In genomic region chr5:173782671-173783101, GRCh38 we compare ENCODE assay signal across 9 cellular contexts.
DNase-seq lines count a peak whose midpoint lies in the region; ATAC-seq and TF ChIP-seq lines count a peak whose summit lies in the region.
"Had no signal": no experiment of that assay in that cellular context is flagged by ENCODE, and none has a peak within 500 bp of the region (broad histone marks: within the 10 kb centered on the region; RNA-seq: fewer than 3 reads in every experiment).

No MANE protein-coding gene starts in this region.

- ATAC-seq in effector memory CD8-positive, alpha-beta T cell (replicated peaks), result no peak
- ATAC-seq in GM18873 (IDR thresholded peaks at IDR 0.05; ENCODE audit: low FRiP score, unreplicated experiment), result no peak

- H3K4me1 ChIP-seq in CD8-positive, alpha-beta memory T cell (ENCODE audit: insufficient read depth, low read length), result peaks cover 12% of the 10 kb centered on the region
- peaks cover 0 to 20% (median 18%) of the 10 kb centered on the region in 4 donors for H3K4me1 ChIP-seq in sigmoid colon

- CTCF ChIA-PET in CD8-positive, alpha-beta memory T cell (lab: Charles Lee), result no interaction called here
- CTCF ChIA-PET in RWPE1 (lab: Yijun Ruan, JAX), result no interaction called here

- peaks cover 10 to 23% (median 23%) of the 10 kb centered on the region in 3 donors for H3K4me1 Mint-ChIP-seq in CD8-positive, alpha-beta memory T cell
- H3K4me1 Mint-ChIP-seq in effector memory CD8-positive, alpha-beta T cell (ENCODE audit: low read depth in 2 of 2), result peaks cover 8 to 9% of the 10 kb centered on the region in 2 donors

- no peaks in the 10 kb centered on the region for H3K9me3 ChIP-seq in CD8-positive, alpha-beta memory T cell (ENCODE audit: low read length)
- H3K9me3 ChIP-seq in sigmoid colon, result no peaks in the 10 kb centered on the region

- peak overlapping the region; percentile 52 for H3K27ac ChIP-seq in CD8-positive, alpha-beta memory T cell (ENCODE audit: low read depth, low read length)
- H3K27ac ChIP-seq in RWPE1 (peak overlapping the region; percentile 81), sigmoid colon (peak overlapping the region in 3 of 4 donors; percentile 59 to 60 (median 59))

- no peaks in the 10 kb centered on the region for H3K27me3 ChIP-seq in CD8-positive, alpha-beta memory T cell (ENCODE audit: insufficient read depth, low read length, poor library complexity, severe bottlenecking)
- no peaks in the 10 kb centered on the region for H3K27me3 ChIP-seq in sigmoid colon

- DNase-seq in CD8-positive, alpha-beta memory T cell, result no peak
- DNase-seq in RWPE1 (ENCODE audit: low spot score) (no peak), sigmoid colon (no peak), NCI-H446 treated with DMSO at 0.1 percent for 48 hours (lab: John Stamatoyannopoulos, UW) (no peak), NCI-H510A (lab: John Stamatoyannopoulos, UW) (no peak), COLO668 (lab: John Stamatoyannopoulos, UW; ENCODE audit: unreplicated experiment) (no peak)
- DNase-seq in effector memory CD8-positive, alpha-beta T cell, result no peak

- intact Hi-C loops in sigmoid colon (cut with DNase I), result no loop called here

- no peak for TF ChIP-seq EP300 in sigmoid colon (IDR thresholded peaks at IDR 0.05)

- H3K36me3 ChIP-seq in CD8-positive, alpha-beta memory T cell (ENCODE audit: insufficient read depth, low read length), result no peaks in the 10 kb centered on the region
- no peaks in the 10 kb centered on the region for H3K36me3 ChIP-seq in sigmoid colon

- H3K27me3 Mint-ChIP-seq in CD8-positive, alpha-beta memory T cell, result peaks cover 0 to 1% of the 10 kb centered on the region in 2 donors
- peaks cover 7 to 8% of the 10 kb centered on the region in 2 donors for H3K27me3 Mint-ChIP-seq in effector memory CD8-positive, alpha-beta T cell

- H3K4me3 Mint-ChIP-seq in CD8-positive, alpha-beta memory T cell, result no peak overlapping the region
- no peak overlapping the region for H3K4me3 Mint-ChIP-seq in effector memory CD8-positive, alpha-beta T cell
- H3K4me3 Mint-ChIP-seq: activated T-cell treated with anti-CD3 and anti-CD28 coated beads, Interleukin-2, amount 50 U/mL, for 4 hours had no signal

- no peaks in the 10 kb centered on the region for H3K36me3 Mint-ChIP-seq in CD8-positive, alpha-beta memory T cell
- H3K36me3 Mint-ChIP-seq in effector memory CD8-positive, alpha-beta T cell (ENCODE audit: insufficient read depth), result peaks cover 3% of the 10 kb centered on the region

- TF ChIP-seq POLR2A in sigmoid colon (IDR thresholded peaks at IDR 0.05), result no peak

- H3K9me3 Mint-ChIP-seq in CD8-positive, alpha-beta memory T cell, result no peaks in the 10 kb centered on the region
- H3K9me3 Mint-ChIP-seq in effector memory CD8-positive, alpha-beta T cell, result no peaks in the 10 kb centered on the region
- H3K9me3 Mint-ChIP-seq: activated T-cell treated with anti-CD3 and anti-CD28 coated beads, Interleukin-2, amount 50 U/mL, for 4 hours had no signal

- H3K4me3 ChIP-seq in CD8-positive, alpha-beta memory T cell (ENCODE audit: low read length), result no peak overlapping the region
- no peak overlapping the region for H3K4me3 ChIP-seq in sigmoid colon

- H3K27ac Mint-ChIP-seq in CD8-positive, alpha-beta memory T cell, result peak overlapping the region in 5 of 8 donors; percentile 0 to 89 (median 86)
- H3K27ac Mint-ChIP-seq in effector memory CD8-positive, alpha-beta T cell, result peak overlapping the region; percentile 62 to 83

- no peak for TF ChIP-seq CTCF in RWPE1 (conservative IDR thresholded peaks at IDR 0.05; ENCODE audit: low read depth)
- no peak for TF ChIP-seq CTCF in sigmoid colon (IDR thresholded peaks at IDR 0.05)

- POLR2A ChIA-PET in CD8-positive, alpha-beta memory T cell (lab: Charles Lee), result no interaction called here
- POLR2A ChIA-PET in RWPE1 (lab: Yijun Ruan, JAX; ENCODE audit: low non-redundant PET), result no interaction called here

- WGBS in sigmoid colon, 2 donors, result 89 to 90% methylated on average over 4 of the region's 4 CpGs
